ENCODE assay signal across 34 cellular contexts in the genomic region with DNA sequence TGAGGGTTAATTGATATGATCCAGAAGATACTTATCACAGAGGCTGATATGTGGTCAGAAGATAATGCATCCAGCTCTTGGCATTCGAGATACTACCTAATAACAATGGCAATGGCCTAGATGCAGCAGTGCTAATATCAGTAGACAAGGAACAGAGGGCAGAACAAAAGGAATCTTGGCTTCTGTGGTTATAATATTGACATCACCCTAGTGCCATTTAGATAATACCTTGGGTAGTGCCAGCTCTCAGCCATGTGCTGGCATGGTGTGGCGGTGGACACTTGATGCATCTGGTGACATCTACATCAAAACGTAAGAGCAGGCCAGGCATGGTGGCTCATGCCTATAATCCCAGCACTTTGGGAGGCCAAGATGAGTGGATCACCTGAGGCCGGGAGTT.
"Had no signal": no experiment of that assay in that cellular context is flagged by ENCODE, and none has a peak within 500 bp of the region (broad histone marks: within the 10 kb centered on the region; RNA-seq: fewer than 3 reads in every experiment).

No MANE protein-coding gene starts in this region.

- H3K27ac ChIP-seq: KMS-11 had no signal

- DNase-seq: Karpas-422, Kasumi-1, KG1, MG63, MM.1S, MV-4-11, NCI-H1048, NCI-H1092, NCI-H1092 treated with DMSO at 0.1 percent for 48 hours, NCI-H1105, NCI-H1105 treated with DMSO at 0.1 percent for 48 hours, NCI-H1417 treated with DMSO at 0.1 percent for 48 hours, NCI-H1436, NCI-H1436 treated with DMSO at 0.1 percent for 48 hours, NCI-H146, NCI-H1694, NCI-H1694 treated with DMSO at 0.1 percent for 48 hours, NCI-H187, NCI-H187 treated with DMSO at 0.1 percent for 48 hours, NCI-H1930, NCI-H2029, NCI-H2029 treated with DMSO at 0.1 percent for 48 hours, NCI-H2081, NCI-H2081 treated with DMSO at 0.1 percent for 48 hours, NCI-H2107, NCI-H2171, NCI-H2227 treated with DMSO at 0.1 percent for 48 hours, NCI-H226, NCI-H345, NCI-H446, NCI-H446 treated with DMSO at 0.1 percent for 48 hours, NCI-H510A, NCI-H510A treated with DMSO at 0.1 percent for 48 hours had no signal

- H3K4me3 ChIP-seq: MG63 had no signal
